18 cellular contexts compared by ENCODE assay signal in genomic region chr16:67950335-67950843, GRCh38. TPM values are rescaled to one million over a fixed set of nuclear protein-coding genes. Genes with fewer than 3 reads are reported as not detected.
DNase-seq lines count a peak whose midpoint lies in the region; ATAC-seq and TF ChIP-seq lines count a peak whose summit lies in the region.
"Had no signal": no experiment of that assay in that cellular context is flagged by ENCODE, and none has a peak within 500 bp of the region (broad histone marks: within the 10 kb centered on the region; RNA-seq: fewer than 3 reads in every experiment).

No MANE protein-coding gene starts in this region.

- DNase-seq in RWPE2 (ENCODE audit: low spot score) (peak; percentile 53), dorsolateral prefrontal cortex (no peak), neuronal stem cell (ENCODE audit: low spot score) (no peak), Calu3 (no peak), EL (no peak)
- DNase-seq: CD4-positive, CD25-positive, alpha-beta regulatory T cell; CD8-positive, alpha-beta memory T cell; COR-L47; GDM1; HCEC 1CT had no signal

- H3K27ac Mint-ChIP-seq in Calu3 (ENCODE audit: unreplicated experiment): no peak overlapping the region
- H3K27ac Mint-ChIP-seq: B cell; CD8-positive, alpha-beta memory T cell; GM23338 had no signal

- H3K4ac ChIP-seq in neuronal stem cell (ENCODE audit: low read length): no peak overlapping the region

- H3K23ac ChIP-seq in neuronal stem cell (ENCODE audit: low read depth, low read length, poor library complexity): peak overlapping the region; percentile 80

- no peak overlapping the region for H4K8ac ChIP-seq in neuronal stem cell (ENCODE audit: low read depth, low read length)

- H3K14ac ChIP-seq in neuronal stem cell (ENCODE audit: low read length): no peak overlapping the region

- WGBS in neuronal stem cell (ENCODE audit: extremely low coverage in 2 of 2, insufficient read length in 2 of 2, insufficient replicate concordance in 1 of 2), 2 donors: no CpG with 5 or more reads among the region's 16 CpGs

- H3K9me3 Mint-ChIP-seq in Calu3 (ENCODE audit: low read depth, unreplicated experiment): no peaks in the 10 kb centered on the region
- H3K9me3 Mint-ChIP-seq: CD4-positive, CD25-positive, alpha-beta regulatory T cell; CD8-positive, alpha-beta memory T cell; GM23338; IgD-negative memory B cell had no signal

- H3K27ac ChIP-seq in RWPE2 (ENCODE audit: poor library complexity, severe bottlenecking): no peak overlapping the region
- H3K27ac ChIP-seq in dorsolateral prefrontal cortex: peak overlapping the region in 31 of 59 donors; percentile 6 to 88 (median 80)
- no peak overlapping the region for H3K27ac ChIP-seq in neuronal stem cell (replicated peaks; ENCODE audit: low read length)
- peak overlapping the region; percentile 74 for H3K27ac ChIP-seq in temporal lobe (ENCODE audit: low read depth, low read length)
- H3K27ac ChIP-seq: BLaER1 treated with 17β-estradiol and CSF1 and Interleukin-3, amounts not matched to agents 10 nM and 100 nM had no signal

- no peak overlapping the region for H3K9ac ChIP-seq in neuronal stem cell (ENCODE audit: low read depth, low read length, poor library complexity)
- H3K9ac ChIP-seq: BLaER1 treated with 17β-estradiol and CSF1 and Interleukin-3, amounts not matched to agents 10 nM and 100 nM had no signal

- no peak overlapping the region for H3K18ac ChIP-seq in neuronal stem cell (ENCODE audit: low read length)

- H3K27me3 ChIP-seq in RWPE2 (ENCODE audit: insufficient read depth, poor library complexity, severe bottlenecking) (no peaks in the 10 kb centered on the region), dorsolateral prefrontal cortex (no peaks in the 10 kb centered on the region), neuronal stem cell (ENCODE audit: control insufficient read depth in 3 of 3, insufficient read depth in 3 of 3, low read depth in 1 of 3, low read length in 3 of 3) (no peaks in the 10 kb centered on the region)
- H3K27me3 ChIP-seq: BLaER1 treated with 17β-estradiol and CSF1 and Interleukin-3, amounts not matched to agents 10 nM and 100 nM had no signal

- no peak overlapping the region for H3K4me3 Mint-ChIP-seq in Calu3 (ENCODE audit: low read depth, unreplicated experiment)
- H3K4me3 Mint-ChIP-seq: B cell; CD4-positive, CD25-positive, alpha-beta regulatory T cell; CD8-positive, alpha-beta memory T cell; GM23338 had no signal

- peak overlapping the region; percentile 28 for H2AK5ac ChIP-seq in neuronal stem cell (ENCODE audit: low read depth, low read length)

- no peak for TF ChIP-seq CTCF in RWPE2 (IDR thresholded peaks at IDR 0.05; ENCODE audit: poor library complexity, severe bottlenecking)
- no peak for TF ChIP-seq CTCF in dorsolateral prefrontal cortex (IDR thresholded peaks at IDR 0.05 in 54 of 56, conservative IDR thresholded peaks at IDR 0.05 in 2 of 56; ENCODE audit: low read depth in 1 of 56, partially characterized antibody in 56 of 56)
- no peak for TF ChIP-seq CTCF in Calu3 (IDR thresholded peaks at IDR 0.05; ENCODE audit: unreplicated experiment)

- H3K79me1 ChIP-seq in neuronal stem cell (ENCODE audit: low read depth, low read length): peaks cover 12% of the 10 kb centered on the region

- H3K36me3 ChIP-seq in RWPE2 (ENCODE audit: low read depth) (peaks cover 98% of the 10 kb centered on the region), neuronal stem cell (replicated peaks in 1 of 2; ENCODE audit: control insufficient read depth in 2 of 2, insufficient read depth in 2 of 2, low read length in 2 of 2) (peaks cover 75 to 89% of the 10 kb centered on the region in 2 donors)

- H3K4me2 ChIP-seq in neuronal stem cell (ENCODE audit: insufficient read depth, low read length, poor library complexity, severe bottlenecking): no peak overlapping the region
- H3K4me2 ChIP-seq: BLaER1 treated with 17β-estradiol and CSF1 and Interleukin-3, amounts not matched to agents 10 nM and 100 nM; GM23338 had no signal

- H3K27me3 Mint-ChIP-seq in Calu3 (ENCODE audit: unreplicated experiment): no peaks in the 10 kb centered on the region
- H3K27me3 Mint-ChIP-seq: B cell; CD4-positive, CD25-positive, alpha-beta regulatory T cell; CD8-positive, alpha-beta memory T cell; IgD-negative memory B cell had no signal

- peaks cover 9% of the 10 kb centered on the region for H3K4me1 Mint-ChIP-seq in Calu3 (ENCODE audit: low read depth, unreplicated experiment)
- H3K4me1 Mint-ChIP-seq: B cell; CD4-positive, CD25-positive, alpha-beta regulatory T cell; CD8-positive, alpha-beta memory T cell; GM23338 had no signal

- no peak overlapping the region for H3K4me3 ChIP-seq in RWPE2 (ENCODE audit: severe bottlenecking)
- H3K4me3 ChIP-seq in dorsolateral prefrontal cortex: no peak overlapping the region
- H3K4me3 ChIP-seq in neuronal stem cell (ENCODE audit: low read length in 2 of 2): no peak overlapping the region
- H3K4me3 ChIP-seq: BLaER1 treated with 17β-estradiol and CSF1 and Interleukin-3, amounts not matched to agents 10 nM and 100 nM; GM23338 had no signal

- no peak overlapping the region for H2BK12ac ChIP-seq in neuronal stem cell (ENCODE audit: low read length)

- intact Hi-C loops in dorsolateral prefrontal cortex (cut with DNase I) (no loop called here), Calu3 (cut with micrococcal nuclease; ENCODE audit: unreplicated experiment) (no loop called here)

- H2BK5ac ChIP-seq in neuronal stem cell (ENCODE audit: low read length): peak overlapping the region; percentile 87

- no peak overlapping the region for H2BK120ac ChIP-seq in neuronal stem cell (ENCODE audit: low read depth, low read length)

- ATAC-seq in RWPE2 (ENCODE audit: low read depth) (no peak), HG02678 (IDR thresholded peaks at IDR 0.05; ENCODE audit: unreplicated experiment) (no peak)
- ATAC-seq: GM23338, HepG2 had no signal

- no peak overlapping the region for H2BK15ac ChIP-seq in neuronal stem cell (ENCODE audit: low read length)

- no peaks in the 10 kb centered on the region for H3K4me1 ChIP-seq in RWPE2 (ENCODE audit: insufficient read depth, poor library complexity, severe bottlenecking)
- H3K4me1 ChIP-seq in neuronal stem cell (ENCODE audit: control insufficient read depth in 2 of 2, insufficient read depth in 1 of 2, low read depth in 1 of 2, low read length in 2 of 2): no peaks in the 10 kb centered on the region

- H4K91ac ChIP-seq in neuronal stem cell (ENCODE audit: low read depth, low read length, poor library complexity): no peak overlapping the region

- H2AFZ ChIP-seq in neuronal stem cell (ENCODE audit: low read length): no peak overlapping the region
- H2AFZ ChIP-seq: GM23338 had no signal

- BruUV-seq in Calu3 (replicated peaks; lab: Mats Ljungman, UMichigan): no TSS peak

- H3K9me3 ChIP-seq in RWPE2 (ENCODE audit: severe bottlenecking): no peaks in the 10 kb centered on the region
- H3K9me3 ChIP-seq in neuronal stem cell (replicated peaks in 1 of 2; ENCODE audit: control insufficient read depth in 2 of 2, insufficient read depth in 1 of 2, low read depth in 1 of 2, low read length in 2 of 2): peaks cover 0 to 2% of the 10 kb centered on the region in 2 donors
- H3K9me3 ChIP-seq: BLaER1 treated with 17β-estradiol and CSF1 and Interleukin-3, amounts not matched to agents 10 nM and 100 nM had no signal

- peaks cover 51% of the 10 kb centered on the region for H3K36me3 Mint-ChIP-seq in Calu3 (ENCODE audit: insufficient read depth, unreplicated experiment)
- H3K36me3 Mint-ChIP-seq: IgD-negative memory B cell had no signal

- CTCF ChIA-PET in Calu3 (lab: Charles Lee): interaction anchor here (0.5 to 1.1 kb wide), 2 partner anchors 9 to 118 kb away, joined by 4 to 5 read pairs; no protein-coding TSS in a partner anchor

RNA-seq across cellular contexts. Expression of gene LCAT, which starts 6.5 kb away (rescaled TPM):
- total RNA-seq in dorsolateral prefrontal cortex: 10 to 100 TPM in 108 of 120 experiments, 1 to 10 TPM in 12; 5.4 to 42.1 (median 16.4) TPM
- 13.5 TPM for polyA plus RNA-seq in neuronal stem cell (2013, experiment 1 of 2)
- polyA plus RNA-seq in neuronal stem cell (2013, experiment 2 of 2): 14.5 TPM
- total RNA-seq in temporal lobe: 1.2 TPM
- 14.7 and 15.2 TPM in 2 replicates for total RNA-seq in Calu3 (2022)

RNA-seq across cellular contexts. Expression of gene PSMB10, which starts 13.7 kb away (rescaled TPM):
- total RNA-seq in dorsolateral prefrontal cortex (10 to 100 TPM; 21.1 to 56.9 (median 38.9) TPM), temporal lobe (11.3 TPM), Calu3 (2022) (79.3 and 103 TPM in 2 replicates)
- polyA plus RNA-seq in neuronal stem cell (2013, experiment 1 of 2): 9.9 TPM
- 10.6 TPM for polyA plus RNA-seq in neuronal stem cell (2013, experiment 2 of 2)

RNA-seq across cellular contexts. Expression of gene SLC12A4, which starts 18.0 kb away (rescaled TPM):
- total RNA-seq in dorsolateral prefrontal cortex (10 to 100 TPM; 12.2 to 79.2 (median 26.9) TPM), temporal lobe (5.4 TPM), Calu3 (2022) (31.7 and 38.0 TPM in 2 replicates)
- 34.0 TPM for polyA plus RNA-seq in neuronal stem cell (2013, experiment 1 of 2)
- polyA plus RNA-seq in neuronal stem cell (2013, experiment 2 of 2): 32.4 TPM

RNA-seq across cellular contexts. Expression of gene CTRL, which starts 18.7 kb away (rescaled TPM):
- 1 to 10 TPM in 110 of 120 experiments, under 1 TPM in 8, not detected in 2; 0.26 to 6.7 (median 2.2) TPM for total RNA-seq in dorsolateral prefrontal cortex
- 0.46 TPM for polyA plus RNA-seq in neuronal stem cell (2013, experiment 1 of 2)
- polyA plus RNA-seq in neuronal stem cell (2013, experiment 2 of 2): 0.43 TPM
- 3.4 TPM for total RNA-seq in temporal lobe
- 2.6 and 3.4 TPM in 2 replicates for total RNA-seq in Calu3 (2022)

RNA-seq across cellular contexts. Expression of gene DPEP3, which starts 29.9 kb away (rescaled TPM):
- total RNA-seq in dorsolateral prefrontal cortex (1 to 10 TPM in 3 of 120 experiments, under 1 TPM in 27, not detected in 90; 0.23 to 1.3 (median 0.35) TPM), temporal lobe (0.25 TPM), Calu3 (2022) (not detected in 2 replicates)
- 0.56 TPM for polyA plus RNA-seq in neuronal stem cell (2013, experiment 1 of 2)
- polyA plus RNA-seq in neuronal stem cell (2013, experiment 2 of 2): 0.29 TPM
- total RNA-seq: A172, HepG2 had no signal
- polyA plus RNA-seq: HepG2, IgD-negative memory B cell had no signal

Comparison
In these comparisons a context has a peak if more than half of its experiments do, and no peak if none do; other contexts are left out.
1. H3K27ac ChIP-seq: peak in dorsolateral prefrontal cortex (31 of 59) and temporal lobe (single experiment); none in RWPE2 (single experiment) and neuronal stem cell (single experiment).